ENCODE assay signal across 19 cellular contexts in genomic region chr3:63303238-63303637, GRCh38. TPM values are rescaled to one million over a fixed set of nuclear protein-coding genes. Genes with fewer than 3 reads are reported as not detected.
DNase-seq lines count a peak whose midpoint lies in the region; ATAC-seq, FAIRE-seq and TF ChIP-seq lines count a peak whose summit lies in the region.
"Had no signal": no experiment of that assay in that cellular context is flagged by ENCODE, and none has a peak within 500 bp of the region (broad histone marks: within the 10 kb centered on the region; RNA-seq: fewer than 3 reads in every experiment).

No MANE protein-coding gene starts in this region.

- no peaks in the 10 kb centered on the region for H3K79me2 ChIP-seq in smooth muscle cell (ENCODE audit: low read depth)

- no peak overlapping the region for H3K9ac ChIP-seq in smooth muscle cell (ENCODE audit: low read depth)
- H3K9ac ChIP-seq: BLaER1 treated with 17β-estradiol and CSF1 and Interleukin-3, amounts not matched to agents 10 nM and 100 nM; GM23248 had no signal

- H3K27ac ChIP-seq in epithelial cell of prostate (no peak overlapping the region), smooth muscle cell (ENCODE audit: low read depth) (peak overlapping the region; percentile 22)
- H3K27ac ChIP-seq: 22Rv1; BLaER1 treated with 17β-estradiol and CSF1 and Interleukin-3, amounts not matched to agents 10 nM and 100 nM; GM23248 had no signal

- no peaks in the 10 kb centered on the region for H3K27me3 ChIP-seq in bronchial epithelial cell (ENCODE audit: control insufficient read depth, insufficient read depth, low read length)
- no peaks in the 10 kb centered on the region for H3K27me3 ChIP-seq in smooth muscle cell (ENCODE audit: low read depth)
- H3K27me3 ChIP-seq: BLaER1 treated with 17β-estradiol and CSF1 and Interleukin-3, amounts not matched to agents 10 nM and 100 nM had no signal

- no peaks in the 10 kb centered on the region for H4K20me1 ChIP-seq in smooth muscle cell (ENCODE audit: low read depth)
- H4K20me1 ChIP-seq: BLaER1 treated with 17β-estradiol and CSF1 and Interleukin-3, amounts not matched to agents 10 nM and 100 nM had no signal

- no peak for FAIRE-seq in bronchial epithelial cell (lab: Jason Lieb, UNC)
- FAIRE-seq: GM12878, HepG2, HTR-8/SVneo had no signal

- no peak overlapping the region for H3K4me2 ChIP-seq in smooth muscle cell
- H3K4me2 ChIP-seq: BLaER1 treated with 17β-estradiol and CSF1 and Interleukin-3, amounts not matched to agents 10 nM and 100 nM had no signal

- peak; percentile 69 for DNase-seq in SIG-M5 treated with dmso at 0.1 percent for 504 hours (lab: John Stamatoyannopoulos, UW; ENCODE audit: unreplicated experiment)
- no peak for DNase-seq in SIG-M5 (lab: John Stamatoyannopoulos, UW)
- peak; percentile 65 for DNase-seq in bronchial epithelial cell (ENCODE audit: low read depth)
- peak; percentile 55 for DNase-seq in epithelial cell of prostate (ENCODE audit: low read depth, low spot score)
- no peak for DNase-seq in smooth muscle cell (lab: John Stamatoyannopoulos, UW; ENCODE audit: unreplicated experiment)
- DNase-seq in A172 (ENCODE audit: low spot score): no peak
- DNase-seq in left ventricle myocardium superior: no peak
- no peak for DNase-seq in NCI-H2171 (lab: John Stamatoyannopoulos, UW)
- DNase-seq: AML-193; CD4-positive, CD25-positive, alpha-beta regulatory T cell; DMS79; GM23248; H7 had no signal

- no peak for TF ChIP-seq CTCF in bronchial epithelial cell (IDR thresholded peaks at IDR 0.05; ENCODE audit: insufficient read depth, low read length, severe bottlenecking)
- TF ChIP-seq CTCF in smooth muscle cell (IDR thresholded peaks at IDR 0.05; ENCODE audit: borderline replicate concordance, insufficient read depth, poor library complexity, severe bottlenecking): no peak

- intact Hi-C loops in left ventricle myocardium superior (cut with micrococcal nuclease): no loop called here

- no peak overlapping the region for H2AFZ ChIP-seq in smooth muscle cell (ENCODE audit: low read depth)
- H2AFZ ChIP-seq: GM23248 had no signal

- H3K36me3 ChIP-seq in bronchial epithelial cell (ENCODE audit: control insufficient read depth, insufficient read depth, low read length) (no peaks in the 10 kb centered on the region), smooth muscle cell (ENCODE audit: low read depth) (no peaks in the 10 kb centered on the region)
- H3K36me3 ChIP-seq: BLaER1 treated with 17β-estradiol and CSF1 and Interleukin-3, amounts not matched to agents 10 nM and 100 nM had no signal

- WGBS in smooth muscle cell (ENCODE audit: low lambda C conversion rate): 91% methylated on average over 1 of the region's 1 CpG

- no peaks in the 10 kb centered on the region for H3K4me1 ChIP-seq in smooth muscle cell (ENCODE audit: low read depth)
- H3K4me1 ChIP-seq: BLaER1 treated with 17β-estradiol and CSF1 and Interleukin-3, amounts not matched to agents 10 nM and 100 nM had no signal

- H3F3A ChIP-seq in smooth muscle cell (ENCODE audit: low read depth): no peaks in the 10 kb centered on the region

- no peaks in the 10 kb centered on the region for H3K9me3 ChIP-seq in smooth muscle cell (replicated peaks; ENCODE audit: low read depth)

- no peak overlapping the region for H3K4me3 ChIP-seq in bronchial epithelial cell (ENCODE audit: low read depth, low read length)
- H3K4me3 ChIP-seq in smooth muscle cell: no peak overlapping the region
- H3K4me3 ChIP-seq: BLaER1 treated with 17β-estradiol and CSF1 and Interleukin-3, amounts not matched to agents 10 nM and 100 nM; GM12878; GM23248 had no signal

- no peak for ATAC-seq in left ventricle myocardium superior
- ATAC-seq: GM12878, HepG2 had no signal

RNA-seq across cellular contexts. Expression of gene SYNPR, which starts 25.1 kb away (rescaled TPM):
- total RNA-seq in bronchial epithelial cell (not detected in 2 replicates), smooth muscle cell (not detected in 2 replicates), left ventricle myocardium superior (not detected)
- not detected in 2 replicates for polyA plus RNA-seq in smooth muscle cell
- total RNA-seq in A172 (2014; rRNA removed; shearing (Covaris generic)): not detected in 2 replicates
- total RNA-seq: CD4-positive, CD25-positive, alpha-beta regulatory T cell; G401; GM12878; GM23248 had no signal
- polyA plus RNA-seq: CD4-positive, CD25-positive, alpha-beta regulatory T cell; GM12878; GM23248; HepG2 had no signal

Comparison
In these comparisons a context has a peak if more than half of its experiments do, and no peak if none do; other contexts are left out.
1. DNase-seq: peak in SIG-M5 treated with dmso at 0.1 percent for 504 hours (single experiment), bronchial epithelial cell (single experiment) and epithelial cell of prostate (single experiment); none in SIG-M5 (single experiment), smooth muscle cell (single experiment), A172 (single experiment), left ventricle myocardium superior (single experiment) and NCI-H2171 (single experiment).